Comparison of ENCODE assay signal across 20 cellular contexts in genomic region chr2:220811115-220811514, GRCh38.
DNase-seq lines count a peak whose midpoint lies in the region; ATAC-seq and TF ChIP-seq lines count a peak whose summit lies in the region.
"Had no signal": no experiment of that assay in that cellular context is flagged by ENCODE, and none has a peak within 500 bp of the region (broad histone marks: within the 10 kb centered on the region; RNA-seq: fewer than 3 reads in every experiment).

No MANE protein-coding gene starts in this region.

- ATAC-seq in GM21515 (IDR thresholded peaks at IDR 0.05; ENCODE audit: unreplicated experiment): no peak

- TF ChIP-seq POLR2A in suprapubic skin (IDR thresholded peaks at IDR 0.05): no peak

- H3K9ac ChIP-seq in smooth muscle cell (ENCODE audit: low read depth): no peak overlapping the region

- no peak overlapping the region for H3K4me3 ChIP-seq in astrocyte of the spinal cord (ENCODE audit: low read depth, low read length)
- no peak overlapping the region for H3K4me3 ChIP-seq in smooth muscle cell
- no peak overlapping the region for H3K4me3 ChIP-seq in suprapubic skin
- H3K4me3 ChIP-seq: SK-N-MC had no signal

- H3K79me2 ChIP-seq in smooth muscle cell (ENCODE audit: low read depth): no peaks in the 10 kb centered on the region

- TF ChIP-seq EP300 in suprapubic skin (IDR thresholded peaks at IDR 0.05): no peak

- no peaks in the 10 kb centered on the region for H3F3A ChIP-seq in smooth muscle cell (ENCODE audit: low read depth)

- in situ Hi-C loops in astrocyte of the spinal cord (cut with HindIII; ENCODE audit: low sequenced_read_pairs): no loop called here

- WGBS in smooth muscle cell (ENCODE audit: low lambda C conversion rate): 65% methylated on average over 1 of the region's 1 CpG
- 56% methylated on average over 1 of the region's 1 CpG for WGBS in suprapubic skin

- DNase-seq in EH (ENCODE audit: low read depth) (peak; percentile 34), M059J (ENCODE audit: low read depth) (peak; percentile 71), astrocyte of the spinal cord (ENCODE audit: low read depth, low spot score) (peak; percentile 23), smooth muscle cell (lab: John Stamatoyannopoulos, UW; ENCODE audit: unreplicated experiment) (no peak), suprapubic skin (ENCODE audit: low spot score in 2 of 2) (no peak), NCI-H2171 (lab: John Stamatoyannopoulos, UW) (no peak)
- DNase-seq: CD4-positive, CD25-positive, alpha-beta regulatory T cell; GOT3; Kasumi-1; MM.1S; NCI-H1048; NCI-H1417 treated with DMSO at 0.1 percent for 48 hours; NCI-H187 treated with DMSO at 0.1 percent for 48 hours; NCI-H2107; NCI-H510A treated with DMSO at 0.1 percent for 48 hours; NK-92 treated with Interleukin-12 subunit alpha and Interleukin-12 subunit beta, amount 100 ng/mL, for 24 hours; SHP77; SW 1271 had no signal

- H3K36me3 ChIP-seq in smooth muscle cell (ENCODE audit: low read depth) (no peaks in the 10 kb centered on the region), suprapubic skin (no peaks in the 10 kb centered on the region)

- peak overlapping the region; percentile 56 for H3K27ac ChIP-seq in smooth muscle cell (ENCODE audit: low read depth)
- H3K27ac ChIP-seq in suprapubic skin: no peak overlapping the region
- H3K27ac ChIP-seq: SK-N-MC had no signal

- H3K4me1 ChIP-seq in smooth muscle cell (ENCODE audit: low read depth) (no peaks in the 10 kb centered on the region), suprapubic skin (no peaks in the 10 kb centered on the region)

- TF ChIP-seq CTCF in astrocyte of the spinal cord (IDR thresholded peaks at IDR 0.05; ENCODE audit: low read depth, low read length) (no peak), smooth muscle cell (IDR thresholded peaks at IDR 0.05; ENCODE audit: borderline replicate concordance, insufficient read depth, poor library complexity, severe bottlenecking) (no peak), suprapubic skin (IDR thresholded peaks at IDR 0.05) (no peak)

- no peaks in the 10 kb centered on the region for H4K20me1 ChIP-seq in smooth muscle cell (ENCODE audit: low read depth)

- H3K27me3 ChIP-seq in smooth muscle cell (ENCODE audit: low read depth) (no peaks in the 10 kb centered on the region), suprapubic skin (no peaks in the 10 kb centered on the region)

- no peak overlapping the region for H2AFZ ChIP-seq in smooth muscle cell (ENCODE audit: low read depth)

- no peaks in the 10 kb centered on the region for H3K9me3 ChIP-seq in smooth muscle cell (replicated peaks; ENCODE audit: low read depth)
- no peaks in the 10 kb centered on the region for H3K9me3 ChIP-seq in suprapubic skin

- no peak overlapping the region for H3K4me2 ChIP-seq in smooth muscle cell

Comparison
In these comparisons a context has a peak if more than half of its experiments do, and no peak if none do; other contexts are left out.
1. DNase-seq: peak in EH (single experiment), M059J (single experiment) and astrocyte of the spinal cord (single experiment); none in smooth muscle cell (single experiment), suprapubic skin (0 of 2) and NCI-H2171 (single experiment).